8 cellular contexts compared by ENCODE assay signal in the genomic region with DNA sequence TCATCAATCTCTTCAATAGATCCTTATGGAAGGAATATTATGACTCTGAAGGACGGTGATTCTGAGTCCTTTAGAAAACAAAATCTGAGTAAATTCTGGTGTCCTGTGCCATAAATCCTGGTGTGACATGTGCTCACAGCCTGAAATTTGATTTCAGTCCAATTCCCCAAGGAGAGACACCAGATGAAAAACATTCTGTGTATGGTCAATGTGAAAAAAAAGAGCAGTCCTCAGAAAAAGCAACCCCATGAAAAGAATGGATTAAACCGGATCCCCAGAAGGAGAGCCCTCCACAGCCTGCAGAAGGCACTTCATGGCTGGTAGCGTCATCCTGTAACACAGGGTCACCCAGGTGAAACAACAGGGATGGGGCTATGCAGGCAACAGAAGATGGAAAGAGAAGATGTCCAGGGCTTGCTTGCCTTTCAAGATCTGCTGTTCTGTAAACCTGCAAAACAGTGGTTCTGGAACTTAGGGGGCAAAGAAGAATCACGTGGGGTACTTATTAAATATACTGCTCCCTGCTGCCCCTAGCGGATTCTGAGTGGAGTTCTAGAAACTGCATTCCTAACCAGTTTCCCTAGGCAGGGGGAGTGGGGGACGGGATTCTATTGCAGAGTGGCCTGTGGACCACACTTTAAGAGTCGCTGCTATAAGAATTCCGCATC.
DNase-seq lines count a peak whose midpoint lies in the region; ATAC-seq lines count a peak whose summit lies in the region.

No MANE protein-coding gene starts in this region.

- DNase-seq in G401 (ENCODE audit: low spot score) = peak; percentile 86
- DNase-seq in MG63 = peak; percentile 20
- DNase-seq in activated CD4-positive, alpha-beta T cell treated with anti-CD3 and anti-CD28 coated beads, Interleukin-2, amount 10 ng/mL, durations not matched to agents 7 days and 5 days = peak; percentile 16
- peak; percentile 7 for DNase-seq in foreskin melanocyte
- DNase-seq in neuronal stem cell (ENCODE audit: low spot score) = peak; percentile 26
- no peak for DNase-seq in DMS114 treated with DMSO at 0.1 percent for 48 hours (lab: John Stamatoyannopoulos, UW; ENCODE audit: unreplicated experiment)

- POLR2A ChIA-PET in activated CD4-positive, alpha-beta T cell treated with anti-CD3 and anti-CD28 coated beads, Interleukin-2, amount 10 ng/mL, durations not matched to agents 7 days and 5 days (lab: Charles Lee) = no interaction called here

- H3K18ac ChIP-seq in neuronal stem cell (ENCODE audit: low read length) = no peak overlapping the region

- peaks cover 7% of the 10 kb centered on the region for H3K9me3 Mint-ChIP-seq in activated CD4-positive, alpha-beta T cell treated with anti-CD3 and anti-CD28 coated beads, Interleukin-2, amount 10 ng/mL, durations not matched to agents 7 days and 5 days

- no peak overlapping the region for H2BK5ac ChIP-seq in neuronal stem cell (ENCODE audit: low read length)

- no peaks in the 10 kb centered on the region for H3K79me1 ChIP-seq in neuronal stem cell (ENCODE audit: low read depth, low read length)

- H3K27me3 Mint-ChIP-seq in activated CD4-positive, alpha-beta T cell treated with anti-CD3 and anti-CD28 coated beads, Interleukin-2, amount 10 ng/mL, durations not matched to agents 7 days and 5 days = peaks cover 4% of the 10 kb centered on the region

- no peak overlapping the region for H3K4me3 ChIP-seq in MG63
- H3K4me3 ChIP-seq in neuronal stem cell (ENCODE audit: low read length in 2 of 2) = peak overlapping the region in 1 of 2 donors; percentile 33

- no peak overlapping the region for H3K4me3 Mint-ChIP-seq in activated CD4-positive, alpha-beta T cell treated with anti-CD3 and anti-CD28 coated beads, Interleukin-2, amount 10 ng/mL, durations not matched to agents 7 days and 5 days

- H3K9me3 ChIP-seq in MG63 (no peaks in the 10 kb centered on the region; the same call in 1 of the 2 replicates), neuronal stem cell (replicated peaks in 1 of 2; ENCODE audit: control insufficient read depth in 2 of 2, insufficient read depth in 1 of 2, low read depth in 1 of 2, low read length in 2 of 2) (peaks cover 0 to 3% of the 10 kb centered on the region in 2 donors)

- ATAC-seq in GM21717 (IDR thresholded peaks at IDR 0.05; ENCODE audit: unreplicated experiment) = peak; percentile 75
- ATAC-seq in HG02763 (IDR thresholded peaks at IDR 0.05; ENCODE audit: unreplicated experiment) = no peak

- H3K4ac ChIP-seq in neuronal stem cell (ENCODE audit: low read length) = no peak overlapping the region

- H3K36me3 Mint-ChIP-seq in activated CD4-positive, alpha-beta T cell treated with anti-CD3 and anti-CD28 coated beads, Interleukin-2, amount 10 ng/mL, durations not matched to agents 7 days and 5 days (ENCODE audit: low read depth) = no peaks in the 10 kb centered on the region

- H3K23ac ChIP-seq in neuronal stem cell (ENCODE audit: low read depth, low read length, poor library complexity) = no peak overlapping the region

- no peak overlapping the region for H2AK5ac ChIP-seq in neuronal stem cell (ENCODE audit: low read depth, low read length)

- no peaks in the 10 kb centered on the region for H3K4me1 Mint-ChIP-seq in activated CD4-positive, alpha-beta T cell treated with anti-CD3 and anti-CD28 coated beads, Interleukin-2, amount 10 ng/mL, durations not matched to agents 7 days and 5 days

- no peak overlapping the region for H3K4me2 ChIP-seq in neuronal stem cell (ENCODE audit: insufficient read depth, low read length, poor library complexity, severe bottlenecking)

- no peak overlapping the region for H3K14ac ChIP-seq in neuronal stem cell (ENCODE audit: low read length)

- H3K27ac Mint-ChIP-seq in activated CD4-positive, alpha-beta T cell treated with anti-CD3 and anti-CD28 coated beads, Interleukin-2, amount 10 ng/mL, durations not matched to agents 7 days and 5 days = no peak overlapping the region

- no peak overlapping the region for H2BK12ac ChIP-seq in neuronal stem cell (ENCODE audit: low read length)

- no peak overlapping the region for H2BK120ac ChIP-seq in neuronal stem cell (ENCODE audit: low read depth, low read length)

- in situ Hi-C loops in G401 (cut with HindIII; ENCODE audit: low sequenced_read_pairs) = no loop called here

- CTCF ChIA-PET in activated CD4-positive, alpha-beta T cell treated with anti-CD3 and anti-CD28 coated beads, Interleukin-2, amount 10 ng/mL, durations not matched to agents 7 days and 5 days (lab: Charles Lee) = no interaction called here

- no CpG with 5 or more reads among the region's 8 CpGs for WGBS in neuronal stem cell (ENCODE audit: extremely low coverage in 2 of 2, insufficient read length in 2 of 2, insufficient replicate concordance in 1 of 2), 2 donors

- peak overlapping the region; percentile 81 for H2AFZ ChIP-seq in neuronal stem cell (ENCODE audit: low read length)

- H3K4me1 ChIP-seq in neuronal stem cell (ENCODE audit: control insufficient read depth in 2 of 2, insufficient read depth in 1 of 2, low read depth in 1 of 2, low read length in 2 of 2) = peaks cover 2 to 9% of the 10 kb centered on the region in 2 donors

- H4K91ac ChIP-seq in neuronal stem cell (ENCODE audit: low read depth, low read length, poor library complexity) = no peak overlapping the region

- no peak overlapping the region for H2BK15ac ChIP-seq in neuronal stem cell (ENCODE audit: low read length)

- H3K36me3 ChIP-seq in MG63 (no peaks in the 10 kb centered on the region), neuronal stem cell (replicated peaks in 1 of 2; ENCODE audit: control insufficient read depth in 2 of 2, insufficient read depth in 2 of 2, low read length in 2 of 2) (no peaks in the 10 kb centered on the region)

- H3K9ac ChIP-seq in neuronal stem cell (ENCODE audit: low read depth, low read length, poor library complexity) = no peak overlapping the region

- H3K27me3 ChIP-seq in MG63 (no peaks in the 10 kb centered on the region), neuronal stem cell (ENCODE audit: control insufficient read depth in 3 of 3, insufficient read depth in 3 of 3, low read depth in 1 of 3, low read length in 3 of 3) (no peaks in the 10 kb centered on the region)

- no peak overlapping the region for H4K8ac ChIP-seq in neuronal stem cell (ENCODE audit: low read depth, low read length)

- no peak overlapping the region for H3K27ac ChIP-seq in neuronal stem cell (replicated peaks; ENCODE audit: low read length)
